13 cellular contexts compared by ENCODE assay signal in the genomic region with DNA sequence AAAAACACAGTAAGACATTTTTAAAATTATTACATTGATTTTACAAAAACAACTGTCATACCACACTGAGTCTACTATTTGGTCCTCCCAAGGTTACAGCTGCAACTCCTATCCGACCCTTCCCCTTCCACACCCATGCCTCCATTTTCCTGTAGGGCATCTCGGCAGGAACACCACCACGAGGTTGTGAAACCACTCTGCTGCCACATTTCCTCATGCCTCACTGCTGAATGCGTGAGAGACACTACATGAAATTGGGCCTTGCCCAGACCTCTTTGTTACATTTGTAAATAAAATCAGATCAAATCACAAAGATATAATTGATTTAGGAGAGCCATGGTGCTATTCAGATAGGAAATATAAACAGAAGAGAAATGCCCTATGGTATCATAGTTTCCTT. TPM values are rescaled to one million over a fixed set of nuclear protein-coding genes. Genes with fewer than 3 reads are reported as not detected.
A peak's percentile ranks its signal among the peaks of the same experiment; 100 is the strongest.
DNase-seq lines count a peak whose midpoint lies in the region; ATAC-seq, FAIRE-seq and TF ChIP-seq lines count a peak whose summit lies in the region.
"Had no signal": no experiment of that assay in that cellular context is flagged by ENCODE, and none has a peak within 500 bp of the region (broad histone marks: within the 10 kb centered on the region; RNA-seq: fewer than 3 reads in every experiment).

No MANE protein-coding gene starts in this region.

- ATAC-seq in IMR-90 (ENCODE audit: low read depth) (no peak; the same call in 1 of the 2 replicates), GM18505 (IDR thresholded peaks at IDR 0.05; ENCODE audit: unreplicated experiment) (no peak)
- ATAC-seq in activated naive CD4-positive, alpha-beta T cell treated with anti-CD3 and anti-CD28 coated beads, Interleukin-2, amount 50 U/mL, for 72 hours = no peak
- ATAC-seq: GM23338 had no signal

- H3K79me1 ChIP-seq in IMR-90 (ENCODE audit: low read depth in 1 of 2, low read length in 2 of 2) = peaks cover 7 to 20% of the 10 kb centered on the region in 2 experiments

- no peak overlapping the region; the same call in 1 of the 2 replicates for H3K4me2 ChIP-seq in IMR-90 (ENCODE audit: low read depth, low read length)
- H3K4me2 ChIP-seq in keratinocyte (ENCODE audit: control insufficient read depth, extremely low read depth, insufficient read depth, low read depth, low read length) = peak overlapping the region; percentile 98
- H3K4me2 ChIP-seq: GM23338 had no signal

- peak; percentile 67 for FAIRE-seq in keratinocyte (lab: Jason Lieb, UNC)

- H2BK15ac ChIP-seq in IMR-90 (ENCODE audit: low read depth, low read length) = no peak overlapping the region

- TF ChIP-seq RAD21 in IMR-90 (IDR thresholded peaks at IDR 0.05; ENCODE audit: low read length) = no peak

- H3K9me1 ChIP-seq in IMR-90 (ENCODE audit: insufficient read depth, low read length) (no peaks in the 10 kb centered on the region; the same call in 1 of the 2 replicates), keratinocyte (ENCODE audit: control insufficient read depth, extremely low read depth, insufficient read depth, low read length) (no peaks in the 10 kb centered on the region)

- H3K36me3 ChIP-seq in IMR-90 (ENCODE audit: control insufficient read depth, insufficient read depth, low read length) (no peaks in the 10 kb centered on the region), keratinocyte (ENCODE audit: control insufficient read depth in 2 of 2, extremely low read depth in 1 of 2, insufficient read depth in 2 of 2, low read length in 2 of 2) (no peaks in the 10 kb centered on the region)
- H3K36me3 ChIP-seq: prostate gland had no signal

- H3K27me3 ChIP-seq in IMR-90 (ENCODE audit: control insufficient read depth, insufficient read depth, low read length) (no peaks in the 10 kb centered on the region), keratinocyte (ENCODE audit: control insufficient read depth, extremely low read depth, insufficient read depth, low read length) (no peaks in the 10 kb centered on the region)

- no TSS peak for BruUV-seq in IMR-90 (replicated peaks; lab: Mats Ljungman, UMichigan)

- peaks cover 0 to under 1% of the 10 kb centered on the region in 2 donors for H3K36me3 Mint-ChIP-seq in activated naive CD4-positive, alpha-beta T cell treated with anti-CD3 and anti-CD28 coated beads, Interleukin-2, amount 50 U/mL, for 72 hours

- peak; percentile 48 for DNase-seq in AG09319 (ENCODE audit: extremely low read depth, low read depth)
- no peak for DNase-seq in IMR-90
- DNase-seq in keratinocyte (ENCODE audit: low read depth, low spot score) = no peak
- DNase-seq in HuH-7.5 (ENCODE audit: low spot score) = no peak
- DNase-seq in activated naive CD4-positive, alpha-beta T cell treated with anti-CD3 and anti-CD28 coated beads, Interleukin-2, amount 50 U/mL, for 72 hours (ENCODE audit: low spot score in 2 of 2) = no peak
- DNase-seq in activated CD4-positive, alpha-beta T cell treated with anti-CD3 and anti-CD28 coated beads, Interleukin-2, amount 50 U/mL, for 4 hours = no peak
- DNase-seq: activated naive CD4-positive, alpha-beta T cell treated with anti-CD3 and anti-CD28 coated beads, Interleukin-2, amount 50 U/mL, for 16 hours; NCI-H2227 treated with DMSO at 0.1 percent for 48 hours; stimulated activated CD4-positive, alpha-beta T cell treated with anti-CD3 and anti-CD28 coated beads, Interleukin-2, amount 100 ng/mL, for 24 hours had no signal

- intact Hi-C loops in IMR-90 (cut with micrococcal nuclease) = no loop called here

- H3K56ac ChIP-seq in IMR-90 (ENCODE audit: extremely low read depth, insufficient read depth, low read length) = no peak overlapping the region

- no peak overlapping the region for H2BK5ac ChIP-seq in IMR-90 (ENCODE audit: low read depth, low read length, poor library complexity, severe bottlenecking)

- no peak overlapping the region for H3K23ac ChIP-seq in IMR-90 (ENCODE audit: low read depth, low read length)

- H3K4me1 ChIP-seq in IMR-90 (ENCODE audit: control insufficient read depth, insufficient read depth, low read length) = peaks cover 2% of the 10 kb centered on the region; the same call in 1 of the 2 replicates
- peaks cover 21% of the 10 kb centered on the region for H3K4me1 ChIP-seq in keratinocyte (ENCODE audit: control insufficient read depth, extremely low read depth, insufficient read depth, low read length)

- no peak overlapping the region for H4K5ac ChIP-seq in IMR-90 (ENCODE audit: low read depth, low read length)

- TF ChIP-seq POLR2A in IMR-90 (IDR thresholded peaks at IDR 0.05; ENCODE audit: low read depth, low read length) (no peak), GM18505 (IDR thresholded peaks at IDR 0.05; ENCODE audit: borderline replicate concordance, extremely low read depth, insufficient read depth, insufficient read length) (no peak)

- H3K9me3 Mint-ChIP-seq in activated naive CD4-positive, alpha-beta T cell treated with anti-CD3 and anti-CD28 coated beads, Interleukin-2, amount 50 U/mL, for 72 hours = peaks cover 5 to 6% of the 10 kb centered on the region in 2 donors

- no peak overlapping the region for H2BK20ac ChIP-seq in IMR-90 (ENCODE audit: low read depth, low read length)

- POLR2A ChIA-PET in IMR-90 (lab: Charles Lee; ENCODE audit: unreplicated experiment) = no interaction called here

- no peak overlapping the region for H3K18ac ChIP-seq in IMR-90 (ENCODE audit: low read depth, low read length)

- H3K79me2 ChIP-seq in keratinocyte (ENCODE audit: control insufficient read depth, insufficient read depth, low read length) = peaks cover 40% of the 10 kb centered on the region

- no peak overlapping the region for H3K4ac ChIP-seq in IMR-90 (ENCODE audit: low read depth, low read length)

- no peak overlapping the region for H4K8ac ChIP-seq in IMR-90 (ENCODE audit: low read depth in 2 of 2, low read length in 2 of 2)

- CTCF ChIA-PET in IMR-90 (lab: Yijun Ruan, JAX) = no interaction called here

- H3K27ac ChIP-seq in IMR-90 (ENCODE audit: insufficient read depth, low read length) (no peak overlapping the region), VCaP (peak overlapping the region; percentile 98), keratinocyte (ENCODE audit: control insufficient read depth, insufficient read depth, low read length) (peak overlapping the region; percentile 85)
- H3K27ac ChIP-seq: prostate gland had no signal

- H3K4me3 ChIP-seq in IMR-90 (ENCODE audit: insufficient read depth, low read depth, low read length) (no peak overlapping the region), keratinocyte (ENCODE audit: control insufficient read depth in 2 of 3, extremely low read depth in 1 of 3, insufficient read depth in 2 of 3, low read depth in 1 of 3, low read length in 3 of 3) (peak overlapping the region; percentile 16 to 85 (median 78))
- H3K4me3 ChIP-seq: GM23338, prostate gland had no signal

- no peak overlapping the region for H3K14ac ChIP-seq in IMR-90 (replicated peaks; ENCODE audit: low read depth, low read length)

- no peak overlapping the region for H2AK5ac ChIP-seq in IMR-90 (ENCODE audit: low read depth, low read length)

- dilution Hi-C loops in IMR-90 (cut with HindIII; ENCODE audit: low sequenced_read_pairs, unreplicated experiment) = no loop called here
- dilution Hi-C loops in keratinocyte (cut with MboI; ENCODE audit: extremely low pct_ligation_motif_present, low sequenced_read_pairs) = no loop called here

- TF ChIP-seq CTCF in AG09319 (IDR thresholded peaks at IDR 0.05; ENCODE audit: low read depth, low read length) = no peak
- TF ChIP-seq CTCF in IMR-90 (conservative IDR thresholded peaks at IDR 0.05; ENCODE audit: low read depth, low read length) = no peak
- no peak for TF ChIP-seq CTCF in VCaP (conservative IDR thresholded peaks at IDR 0.05)
- no peak for TF ChIP-seq CTCF in keratinocyte (optimal IDR thresholded peaks at IDR 0.05 in 1 of 3, IDR thresholded peaks at IDR 0.05 in 1 of 3, conservative IDR thresholded peaks at IDR 0.05 in 1 of 3; ENCODE audit: extremely low read depth in 1 of 3, insufficient read depth in 2 of 3, low read length in 3 of 3)

- in situ Hi-C loops in IMR-90 (cut with MboI; ENCODE audit: low sequenced_read_pairs) = no loop called here

- no peak overlapping the region for H2AK9ac ChIP-seq in IMR-90 (replicated peaks; ENCODE audit: low read depth, low read length, poor library complexity)

- no peak overlapping the region for H3K27ac Mint-ChIP-seq in activated naive CD4-positive, alpha-beta T cell treated with anti-CD3 and anti-CD28 coated beads, Interleukin-2, amount 50 U/mL, for 72 hours
- H3K27ac Mint-ChIP-seq: GM23338 had no signal

- WGBS in IMR-90 (ENCODE audit: extremely low coverage in 2 of 2, insufficient read length in 1 of 2), 2 experiments = 92% methylated on average over 2 of the region's 4 CpGs; no CpG with 5 or more reads in 1 of the 2 experiments

- no peak overlapping the region for H2BK120ac ChIP-seq in IMR-90 (ENCODE audit: low read depth, low read length)

- H2AFZ ChIP-seq in IMR-90 (replicated peaks; ENCODE audit: low read length, poor library complexity) = no peak overlapping the region
- H2AFZ ChIP-seq in keratinocyte (ENCODE audit: control insufficient read depth, low read length) = peak overlapping the region; percentile 69
- H2AFZ ChIP-seq: GM23338 had no signal

- H3K9ac ChIP-seq in IMR-90 (ENCODE audit: low read depth, low read length) (no peak overlapping the region), keratinocyte (ENCODE audit: control insufficient read depth, extremely low read depth, insufficient read depth, low read length) (peak overlapping the region; percentile 55)

- no peak overlapping the region for H4K91ac ChIP-seq in IMR-90 (ENCODE audit: insufficient read depth, low read depth, low read length)

- no peaks in the 10 kb centered on the region for H3K9me3 ChIP-seq in IMR-90 (ENCODE audit: control insufficient read depth, insufficient read depth, low read length)
- H3K9me3 ChIP-seq in keratinocyte (ENCODE audit: control insufficient read depth, low read depth, low read length) = no peaks in the 10 kb centered on the region
- H3K9me3 ChIP-seq: prostate gland had no signal

- H4K20me1 ChIP-seq in IMR-90 (ENCODE audit: insufficient read depth, low read length) = no peaks in the 10 kb centered on the region
- H4K20me1 ChIP-seq in keratinocyte (ENCODE audit: control insufficient read depth, extremely low read depth, insufficient read depth, low read length) = no peaks in the 10 kb centered on the region

RNA-seq across cellular contexts. Expression of a gene that starts 2.0 kb away (rescaled TPM):
- 5.8 and 8.4 TPM in 2 replicates for total RNA-seq in IMR-90 (2012; rRNA removed)
- polyA plus RNA-seq in IMR-90 (2012; rRNA removed) = 4.1 and 4.7 TPM in 2 replicates
- polyA plus RNA-seq in IMR-90 (2012; cell fraction: cytosol; rRNA removed) = 1.4 and 1.8 TPM in 2 replicates
- polyA plus RNA-seq in IMR-90 (2012; cell fraction: nucleus; rRNA removed; ENCODE audit: low replicate concordance) = 7.4 and 14.3 TPM in 2 replicates
- polyA plus RNA-seq in keratinocyte = 10.8 to 13.0 TPM (median 12.3 TPM) in 3 replicates
- polyA plus RNA-seq in keratinocyte (2011; ENCODE audit: low read depth) = 11.4 TPM
- 6.0 and 9.5 TPM in 2 replicates for polyA plus RNA-seq in keratinocyte (2011; cell fraction: cytosol; rRNA removed)
- polyA plus RNA-seq in keratinocyte (2011; cell fraction: nucleus; rRNA removed) = 33.4 and 33.7 TPM in 2 replicates
- 8.1 and 12.5 TPM in 2 replicates for polyA plus RNA-seq in keratinocyte (2012; ENCODE audit: low replicate concordance)
- polyA minus RNA-seq in keratinocyte = 28.3 to 40.0 TPM (median 37.6 TPM) in 3 replicates
- polyA minus RNA-seq in keratinocyte (2011; cell fraction: cytosol; rRNA and poly(A)+ RNA removed) = 13.0 TPM
- polyA minus RNA-seq in keratinocyte (2011; cell fraction: nucleus; rRNA and poly(A)+ RNA removed) = 27.0 and 61.4 TPM in 2 replicates
- total RNA-seq in activated naive CD4-positive, alpha-beta T cell treated with anti-CD3 and anti-CD28 coated beads, Interleukin-2, amount 50 U/mL, for 72 hours = 10 to 100 TPM in 1 of 2 donors, 1 to 10 TPM in 1; 9.7 to 13.4 TPM
